19 cellular contexts compared by ENCODE assay signal in the genomic region with DNA sequence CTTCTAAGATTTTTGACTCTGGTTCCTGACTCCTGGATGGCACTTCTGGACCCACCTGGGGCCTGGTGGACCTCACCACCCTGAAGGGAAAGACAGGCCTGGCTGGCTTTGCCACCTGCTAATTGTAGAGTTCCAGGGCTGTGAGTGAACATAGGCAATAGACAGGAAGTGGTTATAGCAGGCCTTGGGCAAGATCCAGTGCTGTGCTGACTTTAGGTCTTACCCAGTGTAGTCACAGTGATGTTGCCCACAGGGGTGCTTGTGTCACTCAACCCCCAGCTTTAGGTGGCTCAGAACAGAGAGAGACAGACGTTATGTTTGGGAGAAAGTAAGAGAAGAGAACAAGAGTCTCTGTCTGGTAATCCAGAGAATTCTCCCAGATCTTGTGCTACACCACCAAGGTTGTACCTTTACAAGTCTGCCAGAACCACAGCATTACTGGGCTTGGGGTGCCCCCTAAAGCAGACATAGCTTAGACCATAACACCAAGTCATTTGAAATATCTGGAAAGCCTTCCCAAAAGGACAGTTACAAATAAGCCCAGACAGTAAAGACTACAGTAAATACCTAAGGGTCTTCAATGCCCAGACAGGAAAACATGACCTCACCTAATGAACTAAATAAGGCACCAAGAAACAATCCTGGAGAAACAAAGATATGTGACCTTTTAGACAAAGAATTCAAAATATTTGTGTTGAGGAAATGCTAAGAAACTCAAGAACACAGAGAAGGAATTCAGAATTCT.
DNase-seq lines count a peak whose midpoint lies in the region; ATAC-seq, FAIRE-seq and TF ChIP-seq lines count a peak whose summit lies in the region.
"Had no signal": no experiment of that assay in that cellular context is flagged by ENCODE, and none has a peak within 500 bp of the region (broad histone marks: within the 10 kb centered on the region; RNA-seq: fewer than 3 reads in every experiment).

No MANE protein-coding gene starts in this region.

- in situ Hi-C loops in Caki2 (cut with HindIII; ENCODE audit: low pct_unique_long_range_greater_than_20kb, low sequenced_read_pairs) (no loop called here), GM12878 (cut with MboI) (no loop called here)

- H3K9me3 ChIP-seq in GM12878 (replicated peaks; ENCODE audit: control insufficient read depth, insufficient read depth, low read length), result no peaks in the 10 kb centered on the region
- no peaks in the 10 kb centered on the region for H3K9me3 ChIP-seq in keratinocyte (ENCODE audit: control insufficient read depth, low read depth, low read length)
- H3K9me3 ChIP-seq: pancreas, thoracic aorta had no signal

- H3K27me3 ChIP-seq in GM12878 (replicated peaks in 1 of 2; ENCODE audit: control insufficient read depth in 2 of 2, insufficient read depth in 2 of 2, low read length in 1 of 2) (no peaks in the 10 kb centered on the region), keratinocyte (ENCODE audit: control insufficient read depth, extremely low read depth, insufficient read depth, low read length) (no peaks in the 10 kb centered on the region)
- H3K27me3 ChIP-seq: pancreas had no signal

- H3K36me3 ChIP-seq in GM12878 (ENCODE audit: control insufficient read depth in 2 of 2, insufficient read depth in 2 of 2, low read length in 1 of 2) (no peaks in the 10 kb centered on the region), keratinocyte (ENCODE audit: control insufficient read depth in 2 of 2, extremely low read depth in 1 of 2, insufficient read depth in 2 of 2, low read length in 2 of 2) (no peaks in the 10 kb centered on the region)
- H3K36me3 ChIP-seq: pancreas, thoracic aorta had no signal

- no peaks in the 10 kb centered on the region for H3K79me2 ChIP-seq in GM12878 (ENCODE audit: control insufficient read depth, insufficient read depth, low read length)
- no peaks in the 10 kb centered on the region for H3K79me2 ChIP-seq in keratinocyte (ENCODE audit: control insufficient read depth, insufficient read depth, low read length)

- H3K27ac Mint-ChIP-seq in activated naive CD4-positive, alpha-beta T cell treated with anti-CD3 and anti-CD28 coated beads for 36 hours, result no peak overlapping the region
- H3K27ac Mint-ChIP-seq: activated CD4-positive, alpha-beta T cell treated with anti-CD3 and anti-CD28 coated beads, Interleukin-2, amount 10 ng/mL, durations not matched to agents 24 days and 14 days; activated T-cell treated with anti-CD3 and anti-CD28 coated beads, Interleukin-2, amount 50 U/mL, for 72 hours had no signal

- H3K9ac ChIP-seq in GM12878 (ENCODE audit: control insufficient read depth, insufficient read depth, low read length), result no peak overlapping the region
- H3K9ac ChIP-seq in keratinocyte (ENCODE audit: control insufficient read depth, extremely low read depth, insufficient read depth, low read length), result no peak overlapping the region

- intact Hi-C loops in GM12878 (cut with micrococcal nuclease; ENCODE audit: unreplicated experiment), result no loop called here
- intact Hi-C loops in activated naive CD4-positive, alpha-beta T cell treated with anti-CD3 and anti-CD28 coated beads for 36 hours (cut with micrococcal nuclease), result no loop called here

- peaks cover 2% of the 10 kb centered on the region for H3K9me3 Mint-ChIP-seq in activated naive CD4-positive, alpha-beta T cell treated with anti-CD3 and anti-CD28 coated beads for 36 hours
- H3K9me3 Mint-ChIP-seq: activated CD4-positive, alpha-beta T cell treated with anti-CD3 and anti-CD28 coated beads, Interleukin-2, amount 10 ng/mL, durations not matched to agents 24 days and 14 days had no signal

- no peak overlapping the region for H3K4me3 ChIP-seq in Jurkat, Clone E6-1 (ENCODE audit: low read length)
- H3K4me3 ChIP-seq in GM12878 (no peak overlapping the region), keratinocyte (ENCODE audit: control insufficient read depth in 2 of 3, extremely low read depth in 1 of 3, insufficient read depth in 2 of 3, low read depth in 1 of 3, low read length in 3 of 3) (no peak overlapping the region)
- H3K4me3 ChIP-seq: pancreas, thoracic aorta had no signal

- no peaks in the 10 kb centered on the region for H3K36me3 Mint-ChIP-seq in activated naive CD4-positive, alpha-beta T cell treated with anti-CD3 and anti-CD28 coated beads for 36 hours (ENCODE audit: low read depth)

- no peak for TF ChIP-seq EP300 in GM12878 (IDR thresholded peaks at IDR 0.05; ENCODE audit: borderline replicate concordance in 1 of 2, control insufficient read depth in 1 of 2, low read depth in 2 of 2, low read length in 2 of 2)

- H3K4me1 ChIP-seq in GM12878 (ENCODE audit: control insufficient read depth, insufficient read depth, low read length), result no peaks in the 10 kb centered on the region
- no peaks in the 10 kb centered on the region for H3K4me1 ChIP-seq in keratinocyte (ENCODE audit: control insufficient read depth, extremely low read depth, insufficient read depth, low read length)
- H3K4me1 ChIP-seq: pancreas had no signal

- no peak for TF ChIP-seq POLR2A in GM12878 (IDR thresholded peaks at IDR 0.05; ENCODE audit: low read depth, low read length)

- H3K4me1 Mint-ChIP-seq in activated naive CD4-positive, alpha-beta T cell treated with anti-CD3 and anti-CD28 coated beads for 36 hours (ENCODE audit: low read depth), result no peaks in the 10 kb centered on the region
- H3K4me1 Mint-ChIP-seq: activated CD4-positive, alpha-beta T cell treated with anti-CD3 and anti-CD28 coated beads, Interleukin-2, amount 10 ng/mL, durations not matched to agents 24 days and 14 days had no signal

- POLR2A ChIA-PET in GM12878 (lab: Charles Lee), result no interaction called here

- CTCF ChIA-PET in GM12878 (lab: Yijun Ruan, JAX), result interaction anchor here (0.6 to 1.6 kb wide), 2 partner anchors 46 to 50 kb away, joined by 3 to 4 read pairs; no protein-coding TSS in a partner anchor
- CTCF ChIA-PET in activated naive CD4-positive, alpha-beta T cell treated with anti-CD3 and anti-CD28 coated beads for 36 hours (lab: Charles Lee), result no interaction called here

- H3K4me3 Mint-ChIP-seq in activated naive CD4-positive, alpha-beta T cell treated with anti-CD3 and anti-CD28 coated beads for 36 hours, result no peak overlapping the region
- H3K4me3 Mint-ChIP-seq: activated CD4-positive, alpha-beta T cell treated with anti-CD3 and anti-CD28 coated beads, Interleukin-2, amount 10 ng/mL, durations not matched to agents 24 days and 14 days; activated T-cell treated with anti-CD3 and anti-CD28 coated beads, Interleukin-2, amount 50 U/mL, for 72 hours had no signal

- dilution Hi-C loops in keratinocyte (cut with MboI; ENCODE audit: extremely low pct_ligation_motif_present, low sequenced_read_pairs), result no loop called here

- RAD21 ChIA-PET in GM12878 (lab: Charles Lee; ENCODE audit: unreplicated experiment), result no interaction called here

- H2AFZ ChIP-seq in GM12878 (ENCODE audit: control insufficient read depth, low read depth, low read length) (no peak overlapping the region), keratinocyte (ENCODE audit: control insufficient read depth, low read length) (peak overlapping the region; percentile 18)

- H3K4me2 ChIP-seq in GM12878 (ENCODE audit: control insufficient read depth, insufficient read depth), result no peak overlapping the region
- H3K4me2 ChIP-seq in keratinocyte (ENCODE audit: control insufficient read depth, extremely low read depth, insufficient read depth, low read depth, low read length), result no peak overlapping the region

- H3K27me3 Mint-ChIP-seq in activated naive CD4-positive, alpha-beta T cell treated with anti-CD3 and anti-CD28 coated beads for 36 hours (ENCODE audit: low read depth), result no peaks in the 10 kb centered on the region
- H3K27me3 Mint-ChIP-seq: activated CD4-positive, alpha-beta T cell treated with anti-CD3 and anti-CD28 coated beads, Interleukin-2, amount 10 ng/mL, durations not matched to agents 24 days and 14 days had no signal

- no peak for TF ChIP-seq RAD21 in GM12878 (IDR thresholded peaks at IDR 0.05; ENCODE audit: insufficient read depth, low read depth, low read length)

- TF ChIP-seq CTCF in GM12878 (IDR thresholded peaks at IDR 0.05 in 2 of 3, conservative IDR thresholded peaks at IDR 0.05 in 1 of 3; ENCODE audit: control insufficient read depth in 2 of 3, extremely low read depth in 1 of 3, insufficient read depth in 1 of 3, low read depth in 3 of 3, low read length in 3 of 3), result no peak
- no peak for TF ChIP-seq CTCF in keratinocyte (optimal IDR thresholded peaks at IDR 0.05 in 1 of 3, IDR thresholded peaks at IDR 0.05 in 1 of 3, conservative IDR thresholded peaks at IDR 0.05 in 1 of 3; ENCODE audit: extremely low read depth in 1 of 3, insufficient read depth in 2 of 3, low read length in 3 of 3)

- 0 out of 3 replicates have a peak, but pooled peaks have one; percentile 21 for ATAC-seq in GM12878
- ATAC-seq in GM18498 (IDR thresholded peaks at IDR 0.05; ENCODE audit: unreplicated experiment), result no peak
- ATAC-seq: activated T-cell treated with anti-CD3 and anti-CD28 coated beads, Interleukin-2, amount 50 U/mL, for 72 hours; HepG2; pancreas had no signal

- no TSS peak for BruUV-seq in GM12878 (replicated peaks; lab: Mats Ljungman, UMichigan)

- no peak for FAIRE-seq in GM12878 (lab: Jason Lieb, UNC)
- FAIRE-seq in keratinocyte (lab: Jason Lieb, UNC), result no peak
- FAIRE-seq: frontal cortex, HepG2, pancreas had no signal

- SMC1A ChIA-PET in GM12878 (lab: Charles Lee; ENCODE audit: uncharacterized antibody, unreplicated experiment), result no interaction called here

- WGBS in GM12878 (ENCODE audit: insufficient coverage, insufficient replicate concordance, low lambda C conversion rate, missing lambda C conversion rate), result 0% methylated on average over 1 of the region's 1 CpG

- H3K9me1 ChIP-seq in keratinocyte (ENCODE audit: control insufficient read depth, extremely low read depth, insufficient read depth, low read length), result no peaks in the 10 kb centered on the region

- DNase-seq in Caki2 (ENCODE audit: low read depth) (peak; percentile 6), GM12878 (ENCODE audit: low read depth, low spot score) (no peak), keratinocyte (ENCODE audit: low read depth, low spot score) (no peak), middle frontal gyrus (ENCODE audit: extremely low spot score, low spot score) (no peak), HuH-7 (ENCODE audit: low spot score) (no peak)
- DNase-seq in Jurkat, Clone E6-1 (ENCODE audit: low read depth, low spot score), result peak; percentile 31
- no peak for DNase-seq in activated naive CD4-positive, alpha-beta T cell treated with anti-CD3 and anti-CD28 coated beads for 36 hours
- DNase-seq: activated CD4-positive, alpha-beta T cell treated with anti-CD3 and anti-CD28 coated beads, Interleukin-2, amount 10 ng/mL, durations not matched to agents 24 days and 14 days; activated T-cell treated with anti-CD3 and anti-CD28 coated beads, Interleukin-2, amount 50 U/mL, for 72 hours; amygdala; DMS 273 treated with DMSO at 0.1 percent for 48 hours; NCI-H187; NCI-H774; pancreas had no signal

- no peak overlapping the region for H3K27ac ChIP-seq in GM12878 (ENCODE audit: control insufficient read depth, insufficient read depth)
- H3K27ac ChIP-seq in keratinocyte (ENCODE audit: control insufficient read depth, insufficient read depth, low read length), result no peak overlapping the region
- H3K27ac ChIP-seq: pancreas, RWPE1, thoracic aorta had no signal

- H4K20me1 ChIP-seq in GM12878 (ENCODE audit: control insufficient read depth, insufficient read depth) (no peaks in the 10 kb centered on the region), keratinocyte (ENCODE audit: control insufficient read depth, extremely low read depth, insufficient read depth, low read length) (no peaks in the 10 kb centered on the region)

Comparison
In these comparisons a context has a peak if more than half of its experiments do, and no peak if none do; other contexts are left out.
1. DNase-seq: peak in Caki2 (single experiment) and Jurkat, Clone E6-1 (single experiment); none in GM12878 (single experiment), keratinocyte (single experiment), middle frontal gyrus (single experiment), HuH-7 (single experiment) and activated naive CD4-positive, alpha-beta T cell treated with anti-CD3 and anti-CD28 coated beads for 36 hours (single experiment).